In the genomic region with DNA sequence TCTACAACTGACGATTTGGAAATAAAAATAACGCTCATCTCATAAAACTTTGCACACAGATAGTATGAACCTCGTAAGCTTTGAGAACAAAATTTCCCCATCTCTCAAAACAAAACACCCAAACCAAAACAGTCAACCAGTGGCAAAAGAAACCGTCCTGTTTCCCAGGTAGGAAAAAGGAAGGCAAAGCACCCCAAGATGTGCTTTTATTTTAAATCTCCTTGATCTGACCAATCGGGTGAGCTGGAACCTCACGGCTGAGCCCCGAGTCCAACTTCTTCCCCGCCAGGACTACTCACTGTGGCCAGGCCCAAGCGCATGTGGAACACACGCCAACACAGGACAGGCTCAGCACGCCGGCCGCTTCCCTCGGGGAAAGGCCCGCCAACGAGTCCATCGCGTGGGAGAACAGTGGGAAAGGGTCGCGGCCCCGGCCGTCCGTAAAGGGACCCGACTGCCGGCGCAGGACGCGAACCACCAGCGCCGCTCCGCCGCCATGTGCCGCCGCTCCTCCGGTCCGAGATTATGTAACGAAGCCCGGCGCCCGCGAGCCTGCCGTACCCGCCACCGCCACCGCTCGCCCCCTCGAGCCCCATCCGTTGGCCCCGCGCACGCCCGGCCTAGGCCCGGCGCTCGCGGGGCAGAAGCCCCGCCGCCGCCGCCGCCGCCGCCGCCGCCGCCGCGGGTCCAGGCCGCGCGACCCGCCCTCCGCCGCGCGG, we compare ENCODE assay signal across 8 cellular contexts. TPM values are rescaled to one million over a fixed set of nuclear protein-coding genes. Genes with fewer than 3 reads are reported as not detected.
DNase-seq lines count a peak whose midpoint lies in the region; ATAC-seq and TF ChIP-seq lines count a peak whose summit lies in the region.

No MANE protein-coding gene starts in this region.

- H3K36me3 Mint-ChIP-seq in CD14-positive monocyte: peaks cover 21 to 24% of the 10 kb centered on the region in 2 donors
- peaks cover 40% of the 10 kb centered on the region for H3K36me3 Mint-ChIP-seq in activated naive CD4-positive, alpha-beta T cell treated with anti-CD3 and anti-CD28 coated beads, Interleukin-2, amount 10 ng/mL, durations not matched to agents 7 days and 5 days

- H3K9me3 ChIP-seq in Peyer's patch (no peaks in the 10 kb centered on the region), upper lobe of right lung (no peaks in the 10 kb centered on the region)

- TF ChIP-seq CTCF in CD14-positive monocyte (IDR thresholded peaks at IDR 0.05) (no peak), Peyer's patch (IDR thresholded peaks at IDR 0.05) (no peak), omental fat pad (IDR thresholded peaks at IDR 0.05) (no peak), upper lobe of right lung (IDR thresholded peaks at IDR 0.05) (no peak)

- H3K27me3 Mint-ChIP-seq in CD14-positive monocyte (ENCODE audit: low read depth in 3 of 3): peaks cover 0 to 7% (median 2%) of the 10 kb centered on the region in 3 donors
- peaks cover 10% of the 10 kb centered on the region for H3K27me3 Mint-ChIP-seq in activated naive CD4-positive, alpha-beta T cell treated with anti-CD3 and anti-CD28 coated beads, Interleukin-2, amount 10 ng/mL, durations not matched to agents 7 days and 5 days

- no peak for TF ChIP-seq POLR2A in Peyer's patch (IDR thresholded peaks at IDR 0.05)

- H3K27me3 ChIP-seq in Peyer's patch (no peaks in the 10 kb centered on the region), upper lobe of right lung (no peaks in the 10 kb centered on the region)

- CTCF ChIA-PET in activated naive CD4-positive, alpha-beta T cell treated with anti-CD3 and anti-CD28 coated beads, Interleukin-2, amount 10 ng/mL, durations not matched to agents 7 days and 5 days (lab: Charles Lee): no interaction called here

- H3K4me3 ChIP-seq in Peyer's patch: peak overlapping the region; percentile 69 to 100 (median 98)
- H3K4me3 ChIP-seq in upper lobe of right lung: peak overlapping the region; percentile 92

- H3K4me1 ChIP-seq in Peyer's patch (peaks cover 0 to 18% (median 5%) of the 10 kb centered on the region in 4 donors), upper lobe of right lung (peaks cover 16% of the 10 kb centered on the region)

- intact Hi-C loops in CD14-positive monocyte (cut with micrococcal nuclease) (loop anchor here (5.0 to 10.0 kb wide), 3 partner anchors 41 to 144 kb away; partner anchors contain the start of genes ZNF670 (in 2 of the 2) and ZNF695 (in 1 of the 2)), upper lobe of right lung (cut with DNase I) (no loop called here)

- ATAC-seq in GM18909 (IDR thresholded peaks at IDR 0.05; ENCODE audit: poor library complexity, unreplicated experiment): peak; percentile 31
- peak; percentile 25 for ATAC-seq in HG03139 (IDR thresholded peaks at IDR 0.05; ENCODE audit: unreplicated experiment)
- ATAC-seq in omental fat pad (ENCODE audit: low FRiP score): peak; percentile 67
- peak; percentile 38 for ATAC-seq in upper lobe of right lung

- peaks cover 8 to 13% (median 10%) of the 10 kb centered on the region in 7 donors for H3K9me3 Mint-ChIP-seq in CD14-positive monocyte
- peaks cover 2% of the 10 kb centered on the region for H3K9me3 Mint-ChIP-seq in activated naive CD4-positive, alpha-beta T cell treated with anti-CD3 and anti-CD28 coated beads, Interleukin-2, amount 10 ng/mL, durations not matched to agents 7 days and 5 days

- DNase-seq in CD14-positive monocyte (ENCODE audit: low spot score) (peak; percentile 52), Peyer's patch (peak; percentile 42 to 74 (median 67)), globus pallidus (ENCODE audit: low spot score) (peak; percentile 40), omental fat pad (ENCODE audit: low spot score) (peak; percentile 33), upper lobe of right lung (peak; percentile 82)
- DNase-seq in activated naive CD4-positive, alpha-beta T cell treated with anti-CD3 and anti-CD28 coated beads, Interleukin-2, amount 10 ng/mL, durations not matched to agents 7 days and 5 days: peak; percentile 63

- peak overlapping the region; percentile 96 to 100 (median 98) for H3K27ac ChIP-seq in Peyer's patch
- H3K27ac ChIP-seq in upper lobe of right lung: peak overlapping the region; percentile 96

- H3K4me1 Mint-ChIP-seq in CD14-positive monocyte: peaks cover 25% of the 10 kb centered on the region
- peaks cover 38% of the 10 kb centered on the region for H3K4me1 Mint-ChIP-seq in activated naive CD4-positive, alpha-beta T cell treated with anti-CD3 and anti-CD28 coated beads, Interleukin-2, amount 10 ng/mL, durations not matched to agents 7 days and 5 days

- H3K27ac Mint-ChIP-seq in CD14-positive monocyte: peak overlapping the region; percentile 88 to 96 (median 93)
- peak overlapping the region; percentile 94 for H3K27ac Mint-ChIP-seq in activated naive CD4-positive, alpha-beta T cell treated with anti-CD3 and anti-CD28 coated beads, Interleukin-2, amount 10 ng/mL, durations not matched to agents 7 days and 5 days

- H3K36me3 ChIP-seq in Peyer's patch (peaks cover 0 to 16% (median 0%) of the 10 kb centered on the region in 3 donors), upper lobe of right lung (peaks cover 13% of the 10 kb centered on the region)

- peak overlapping the region; percentile 97 to 98 for H3K4me3 Mint-ChIP-seq in CD14-positive monocyte
- H3K4me3 Mint-ChIP-seq in activated naive CD4-positive, alpha-beta T cell treated with anti-CD3 and anti-CD28 coated beads, Interleukin-2, amount 10 ng/mL, durations not matched to agents 7 days and 5 days: peak overlapping the region; percentile 93

RNA-seq across cellular contexts. Expression of gene AHCTF1, which starts 0.8 kb away (rescaled TPM):
- polyA plus RNA-seq in CD14-positive monocyte: 1 to 10 TPM; 2.4 to 5.4 TPM
- 10 to 100 TPM; 20.3 to 51.2 (median 29.9) TPM for total RNA-seq in Peyer's patch
- 10 to 100 TPM; 39.6 to 59.0 (median 48.5) TPM for total RNA-seq in omental fat pad
- 28.8 TPM for total RNA-seq in upper lobe of right lung

Comparison
In these comparisons a context has a peak if more than half of its experiments do, and no peak if none do; other contexts are left out.
1. Peak in every context shown above with its lines: DNase-seq, ATAC-seq, H3K4me3 ChIP-seq and H3K27ac ChIP-seq.